8 cellular contexts compared by ENCODE assay signal in the genomic region with DNA sequence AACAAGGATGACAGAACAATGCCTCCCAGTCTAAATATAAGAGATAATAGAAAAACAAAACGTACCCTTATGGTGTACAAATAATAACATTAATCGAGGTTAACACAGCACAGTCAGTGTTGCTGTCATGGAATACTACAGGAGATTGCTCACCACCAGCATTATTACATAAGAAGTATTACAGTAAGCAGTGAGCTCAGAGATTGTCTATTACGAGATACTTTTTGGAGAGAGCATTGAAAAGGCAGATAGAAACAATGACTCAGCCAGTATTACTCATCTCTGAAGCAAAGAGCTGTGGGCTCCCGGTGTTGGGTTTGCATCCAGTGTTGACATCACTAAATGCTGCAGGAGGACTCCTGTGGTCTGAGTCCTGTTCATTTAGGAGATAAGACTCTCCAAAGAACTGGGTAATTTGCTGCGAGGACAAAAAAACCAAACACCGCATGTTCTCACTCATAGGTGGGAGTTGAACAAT.
DNase-seq lines count a peak whose midpoint lies in the region; ATAC-seq and TF ChIP-seq lines count a peak whose summit lies in the region.

No MANE protein-coding gene starts in this region.

- H3K9me3 Mint-ChIP-seq in endodermal cell: no peaks in the 10 kb centered on the region
- no peaks in the 10 kb centered on the region for H3K9me3 Mint-ChIP-seq in CD4-positive, alpha-beta memory T cell

- no peak overlapping the region for H3K9ac ChIP-seq in endodermal cell (ENCODE audit: extremely low read depth, low read length, poor library complexity, severe bottlenecking)

- peak; percentile 57 for DNase-seq in M059J (ENCODE audit: low read depth)
- peak; percentile 58 for DNase-seq in endodermal cell
- peak; percentile 54 for DNase-seq in skeletal muscle cell (ENCODE audit: low read depth)
- no peak for DNase-seq in AG08395 (ENCODE audit: low spot score)
- no peak for DNase-seq in CD4-positive, alpha-beta memory T cell
- no peak for DNase-seq in NCI-H1105 treated with DMSO at 0.1 percent for 48 hours (lab: John Stamatoyannopoulos, UW)

- 67 to 78% methylated on average over 4 to 6 of the region's 6 CpGs for WGBS in endodermal cell (ENCODE audit: insufficient coverage in 1 of 2, insufficient read length in 1 of 2), 2 experiments

- no peak for TF ChIP-seq CTCF in endodermal cell (conservative IDR thresholded peaks at IDR 0.05)

- H3K4me1 Mint-ChIP-seq in endodermal cell: peaks cover 51% of the 10 kb centered on the region
- no peaks in the 10 kb centered on the region for H3K4me1 Mint-ChIP-seq in CD4-positive, alpha-beta memory T cell

- no peaks in the 10 kb centered on the region for H3K27me3 Mint-ChIP-seq in endodermal cell (ENCODE audit: insufficient read depth)
- H3K27me3 Mint-ChIP-seq in CD4-positive, alpha-beta memory T cell: peaks cover 0 to 2% of the 10 kb centered on the region in 2 donors

- peak overlapping the region; percentile 84 for H3K27ac Mint-ChIP-seq in endodermal cell
- H3K27ac Mint-ChIP-seq in CD4-positive, alpha-beta memory T cell: no peak overlapping the region

- intact Hi-C loops in CD4-positive, alpha-beta memory T cell (cut with micrococcal nuclease): no loop called here

- no peak overlapping the region for H3K27ac ChIP-seq in endodermal cell (ENCODE audit: low read depth, low read length)
- no peak overlapping the region for H3K27ac ChIP-seq in CD4-positive, alpha-beta memory T cell (ENCODE audit: low read depth, low read length)

- H3K36me3 Mint-ChIP-seq in endodermal cell (ENCODE audit: low read depth): no peaks in the 10 kb centered on the region
- H3K36me3 Mint-ChIP-seq in CD4-positive, alpha-beta memory T cell: no peaks in the 10 kb centered on the region

- POLR2A ChIA-PET in CD4-positive, alpha-beta memory T cell (lab: Charles Lee; ENCODE audit: partially characterized antibody): no interaction called here

- TF ChIP-seq POLR2A in GM18505 (IDR thresholded peaks at IDR 0.05; ENCODE audit: borderline replicate concordance, extremely low read depth, insufficient read depth, insufficient read length): no peak

- H3K4me3 ChIP-seq in endodermal cell (ENCODE audit: low read length) (no peak overlapping the region), skeletal muscle cell (ENCODE audit: low read depth, low read length) (no peak overlapping the region)
- no peak overlapping the region for H3K4me3 ChIP-seq in CD4-positive, alpha-beta memory T cell (ENCODE audit: low read length in 2 of 2)

- no peaks in the 10 kb centered on the region for H3K27me3 ChIP-seq in endodermal cell (ENCODE audit: control insufficient read depth, insufficient read depth, low read length, poor library complexity, severe bottlenecking)
- H3K27me3 ChIP-seq in CD4-positive, alpha-beta memory T cell (ENCODE audit: insufficient read depth, low read length): no peaks in the 10 kb centered on the region

- ATAC-seq in GM18505 (IDR thresholded peaks at IDR 0.05; ENCODE audit: unreplicated experiment) (peak; percentile 60), GM21825 (IDR thresholded peaks at IDR 0.05; ENCODE audit: unreplicated experiment) (peak; percentile 45)

- peaks cover 6% of the 10 kb centered on the region for H3K4me1 ChIP-seq in endodermal cell (ENCODE audit: control insufficient read depth, insufficient read depth, low read length)
- H3K4me1 ChIP-seq in CD4-positive, alpha-beta memory T cell (ENCODE audit: insufficient read depth, low read length): no peaks in the 10 kb centered on the region

- no peaks in the 10 kb centered on the region for H3K9me3 ChIP-seq in endodermal cell (ENCODE audit: control insufficient read depth, low read length)
- H3K9me3 ChIP-seq in CD4-positive, alpha-beta memory T cell (ENCODE audit: control insufficient read depth in 1 of 2, low read length in 2 of 2): no peaks in the 10 kb centered on the region

- CTCF ChIA-PET in CD4-positive, alpha-beta memory T cell (lab: Charles Lee; ENCODE audit: partially characterized antibody): no interaction called here

- no peaks in the 10 kb centered on the region for H3K36me3 ChIP-seq in endodermal cell (ENCODE audit: control insufficient read depth, insufficient read depth, low read length)
- H3K36me3 ChIP-seq in CD4-positive, alpha-beta memory T cell (ENCODE audit: insufficient read depth, low read length): no peaks in the 10 kb centered on the region

- H3K4me3 Mint-ChIP-seq in endodermal cell: no peak overlapping the region
- H3K4me3 Mint-ChIP-seq in CD4-positive, alpha-beta memory T cell: no peak overlapping the region

Comparison
In these comparisons a context has a peak if more than half of its experiments do, and no peak if none do; other contexts are left out.
1. DNase-seq: peak in M059J (single experiment), endodermal cell (single experiment) and skeletal muscle cell (single experiment); none in AG08395 (single experiment), CD4-positive, alpha-beta memory T cell (0 of 5) and NCI-H1105 treated with DMSO at 0.1 percent for 48 hours (single experiment).